ENCODE assay signal across 1 cellular context in genomic region chr3:149493315-149494021, GRCh38.
TF ChIP-seq lines count a peak whose summit lies in the region.

No MANE protein-coding gene starts in this region.

TF ChIP-seq in H1, 55 proteins besides CTCF, POLR2A, EP300 and RAD21:
- TF ChIP-seq KDM1A (IDR thresholded peaks at IDR 0.05; ENCODE audit: borderline replicate concordance, low read length) (peak; percentile 52; the same call in 1 of the 2 replicates), TBP (IDR thresholded peaks at IDR 0.05; ENCODE audit: low read depth, low read length) (no peak), RXRA (IDR thresholded peaks at IDR 0.05; ENCODE audit: insufficient read depth, low read depth, low read length) (no peak), GABPA (IDR thresholded peaks at IDR 0.05; ENCODE audit: borderline replicate concordance, insufficient read depth, low read length) (no peak)
